10 cellular contexts compared by ENCODE assay signal in the genomic region with DNA sequence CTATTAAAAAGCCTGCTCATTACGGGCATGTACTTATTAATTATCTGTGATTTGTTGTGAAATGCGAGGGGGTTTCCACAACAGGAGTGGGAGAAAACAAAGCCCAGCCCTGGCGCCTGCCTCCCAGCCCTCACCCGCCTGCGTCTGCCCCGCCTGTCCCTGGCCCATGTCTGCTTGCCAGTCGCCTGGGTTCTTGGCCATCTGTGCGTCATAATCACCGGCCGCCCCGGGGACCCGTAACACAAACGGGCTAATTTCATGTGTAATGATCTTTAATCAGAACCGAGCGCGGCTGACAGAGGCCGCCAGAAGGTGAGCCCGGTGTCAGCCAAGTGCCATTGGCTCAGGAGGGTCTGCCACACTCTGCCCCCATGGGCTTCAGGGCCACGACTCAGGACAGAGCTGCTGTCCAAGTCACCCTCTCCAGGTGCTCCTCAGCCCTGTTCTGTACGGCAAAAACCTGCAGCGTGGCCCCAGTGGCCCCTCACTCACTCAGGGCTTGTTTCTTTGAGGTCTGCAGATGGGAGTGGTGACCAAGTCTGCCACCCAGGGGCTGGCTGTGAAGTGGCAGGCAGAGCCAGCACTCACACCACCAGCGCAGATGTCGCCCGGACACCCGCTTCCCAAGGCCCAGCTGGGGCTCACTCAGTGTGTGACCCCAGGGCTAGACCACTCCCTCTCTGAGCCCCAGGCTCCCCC. TPM values are rescaled to one million over a fixed set of nuclear protein-coding genes. Genes with fewer than 3 reads are reported as not detected.
DNase-seq lines count a peak whose midpoint lies in the region; ATAC-seq and TF ChIP-seq lines count a peak whose summit lies in the region.
"Had no signal": no experiment of that assay in that cellular context is flagged by ENCODE, and none has a peak within 500 bp of the region (broad histone marks: within the 10 kb centered on the region; RNA-seq: fewer than 3 reads in every experiment).

No MANE protein-coding gene starts in this region.

- H3K9me3 ChIP-seq in IMR-90 (ENCODE audit: control insufficient read depth, insufficient read depth, low read length), result no peaks in the 10 kb centered on the region
- H3K9me3 ChIP-seq: heart right ventricle had no signal

- no peaks in the 10 kb centered on the region for H3K36me3 ChIP-seq in GM06990 (ENCODE audit: control insufficient read depth, insufficient read depth, low read length)
- H3K36me3 ChIP-seq in IMR-90 (ENCODE audit: control insufficient read depth, insufficient read depth, low read length), result no peaks in the 10 kb centered on the region
- H3K36me3 ChIP-seq: heart right ventricle had no signal

- TF ChIP-seq RAD21 in IMR-90 (IDR thresholded peaks at IDR 0.05; ENCODE audit: low read length), result peak; percentile 19; the same call in 1 of the 2 replicates

- H3K9ac ChIP-seq in IMR-90 (ENCODE audit: low read depth, low read length), result no peak overlapping the region

- H3K27me3 ChIP-seq in GM06990 (replicated peaks; ENCODE audit: control insufficient read depth, insufficient read depth, low read length) (peaks cover 7% of the 10 kb centered on the region), IMR-90 (ENCODE audit: control insufficient read depth, insufficient read depth, low read length) (peaks cover 63% of the 10 kb centered on the region)
- H3K27me3 ChIP-seq: heart right ventricle had no signal

- H4K91ac ChIP-seq in IMR-90 (ENCODE audit: insufficient read depth, low read depth, low read length), result no peak overlapping the region

- no peak overlapping the region for H4K8ac ChIP-seq in IMR-90 (ENCODE audit: low read depth in 2 of 2, low read length in 2 of 2)

- CTCF ChIA-PET in IMR-90 (lab: Yijun Ruan, JAX), result no interaction called here

- WGBS in IMR-90 (ENCODE audit: extremely low coverage in 2 of 2, insufficient read length in 1 of 2), 2 experiments, result 61% methylated on average over 21 of the region's 25 CpGs; no CpG with 5 or more reads in 1 of the 2 experiments

- no peak overlapping the region for H3K14ac ChIP-seq in IMR-90 (replicated peaks; ENCODE audit: low read depth, low read length)

- no peak overlapping the region for H2BK5ac ChIP-seq in IMR-90 (ENCODE audit: low read depth, low read length, poor library complexity, severe bottlenecking)

- no peaks in the 10 kb centered on the region for H3K9me1 ChIP-seq in IMR-90 (ENCODE audit: insufficient read depth, low read length)

- H2AK9ac ChIP-seq in IMR-90 (replicated peaks; ENCODE audit: low read depth, low read length, poor library complexity), result no peak overlapping the region

- TF ChIP-seq POLR2A in IMR-90 (IDR thresholded peaks at IDR 0.05; ENCODE audit: low read depth, low read length), result no peak

- H3K4me3 Mint-ChIP-seq in brain (peak overlapping the region in 1 of 5 experiments; percentile 19), nephron progenitor cell (no peak overlapping the region)
- H3K4me3 Mint-ChIP-seq: activated naive CD4-positive, alpha-beta T cell treated with anti-CD3 and anti-CD28 coated beads for 36 hours had no signal

- no peak overlapping the region for H3K4me2 ChIP-seq in IMR-90 (ENCODE audit: low read depth, low read length)

- no peaks in the 10 kb centered on the region for H3K36me3 Mint-ChIP-seq in brain
- no peaks in the 10 kb centered on the region for H3K36me3 Mint-ChIP-seq in nephron progenitor cell (ENCODE audit: low read depth)

- peak; percentile 58 for TF ChIP-seq CTCF in GM06990 (IDR thresholded peaks at IDR 0.05; ENCODE audit: insufficient read depth, low read length, poor library complexity, severe bottlenecking)
- 0 out of 2 replicates have a peak, but pooled peaks have one; percentile 22 for TF ChIP-seq CTCF in IMR-90 (conservative IDR thresholded peaks at IDR 0.05; ENCODE audit: low read depth, low read length)
- TF ChIP-seq CTCF in brain (conservative IDR thresholded peaks at IDR 0.05), result peak; percentile 57 to 81
- TF ChIP-seq CTCF in nephron progenitor cell (IDR thresholded peaks at IDR 0.05), result peak; percentile 58

- in situ Hi-C loops in IMR-90 (cut with MboI; ENCODE audit: low sequenced_read_pairs), result no loop called here

- peak; percentile 64 for ATAC-seq in IMR-90 (ENCODE audit: low read depth)
- no peak for ATAC-seq in HG03095 (IDR thresholded peaks at IDR 0.05; ENCODE audit: unreplicated experiment)
- ATAC-seq in GM19455 (IDR thresholded peaks at IDR 0.05; ENCODE audit: unreplicated experiment), result no peak
- ATAC-seq: heart right ventricle had no signal

- DNase-seq in GM06990 (ENCODE audit: extremely low read depth, insufficient read length) (no peak), IMR-90 (no peak), nephron progenitor cell (peak; percentile 61), mesenteric fat pad (ENCODE audit: low spot score) (no peak)
- no peak for DNase-seq in activated CD8-positive, alpha-beta memory T cell treated with anti-CD3 and anti-CD28 coated beads for 24 hours
- DNase-seq: activated naive CD4-positive, alpha-beta T cell treated with anti-CD3 and anti-CD28 coated beads for 36 hours; heart right ventricle had no signal

- no peaks in the 10 kb centered on the region for H3K4me1 ChIP-seq in IMR-90 (ENCODE audit: control insufficient read depth, insufficient read depth, low read length)

- H3K4ac ChIP-seq in IMR-90 (ENCODE audit: low read depth, low read length), result no peak overlapping the region

- no TSS peak for BruUV-seq in IMR-90 (replicated peaks; lab: Mats Ljungman, UMichigan)

- no peak overlapping the region for H4K5ac ChIP-seq in IMR-90 (ENCODE audit: low read depth, low read length)

- H2AK5ac ChIP-seq in IMR-90 (ENCODE audit: low read depth, low read length), result no peak overlapping the region

- H3K27me3 Mint-ChIP-seq in brain, result peaks cover 3% of the 10 kb centered on the region
- peaks cover 6% of the 10 kb centered on the region for H3K27me3 Mint-ChIP-seq in nephron progenitor cell (ENCODE audit: low read depth, poor library complexity)

- POLR2A ChIA-PET in IMR-90 (lab: Charles Lee; ENCODE audit: unreplicated experiment), result no interaction called here

- H3K9me3 Mint-ChIP-seq in brain (peaks cover 0 to 2% (median 0%) of the 10 kb centered on the region in 5 experiments), nephron progenitor cell (no peaks in the 10 kb centered on the region)
- H3K9me3 Mint-ChIP-seq: activated naive CD4-positive, alpha-beta T cell treated with anti-CD3 and anti-CD28 coated beads for 36 hours had no signal

- H4K20me1 ChIP-seq in IMR-90 (ENCODE audit: insufficient read depth, low read length), result no peaks in the 10 kb centered on the region

- peaks cover 86% of the 10 kb centered on the region for H3K4me1 Mint-ChIP-seq in brain
- peaks cover 17% of the 10 kb centered on the region for H3K4me1 Mint-ChIP-seq in nephron progenitor cell

- no peak overlapping the region for H3K56ac ChIP-seq in IMR-90 (ENCODE audit: extremely low read depth, insufficient read depth, low read length)

- no peak overlapping the region for H3K4me3 ChIP-seq in GM06990 (replicated peaks; ENCODE audit: low read depth, low read length)
- no peak overlapping the region for H3K4me3 ChIP-seq in IMR-90 (ENCODE audit: insufficient read depth, low read depth, low read length)
- H3K4me3 ChIP-seq: heart right ventricle had no signal

- dilution Hi-C loops in IMR-90 (cut with HindIII; ENCODE audit: low sequenced_read_pairs, unreplicated experiment), result no loop called here

- H2BK120ac ChIP-seq in IMR-90 (ENCODE audit: low read depth, low read length), result no peak overlapping the region

- no peak overlapping the region for H3K27ac ChIP-seq in IMR-90 (ENCODE audit: insufficient read depth, low read length)
- H3K27ac ChIP-seq: heart right ventricle had no signal

- H2BK20ac ChIP-seq in IMR-90 (ENCODE audit: low read depth, low read length), result no peak overlapping the region

- H3K18ac ChIP-seq in IMR-90 (ENCODE audit: low read depth, low read length), result no peak overlapping the region

- no peak overlapping the region for H3K23ac ChIP-seq in IMR-90 (ENCODE audit: low read depth, low read length)

- no peaks in the 10 kb centered on the region for H3K79me1 ChIP-seq in IMR-90 (ENCODE audit: low read depth in 1 of 2, low read length in 2 of 2)

- H3K27ac Mint-ChIP-seq in brain, result peak overlapping the region in 4 of 5 experiments; percentile 47 to 90 (median 76)
- H3K27ac Mint-ChIP-seq in nephron progenitor cell, result no peak overlapping the region
- H3K27ac Mint-ChIP-seq: activated naive CD4-positive, alpha-beta T cell treated with anti-CD3 and anti-CD28 coated beads for 36 hours had no signal

- intact Hi-C loops in IMR-90 (cut with micrococcal nuclease), result no loop called here

- no peak overlapping the region for H2BK15ac ChIP-seq in IMR-90 (ENCODE audit: low read depth, low read length)

- no peak overlapping the region for H2AFZ ChIP-seq in IMR-90 (replicated peaks; ENCODE audit: low read length, poor library complexity)

RNA-seq across cellular contexts. Expression of gene TMEM115, which starts 28.8 kb away (rescaled TPM):
- total RNA-seq in IMR-90 (2012; rRNA removed) (35.3 and 35.6 TPM in 2 replicates), mesenteric fat pad (45.6 TPM)
- polyA plus RNA-seq in IMR-90 (2012; rRNA removed) (47.3 and 54.3 TPM in 2 replicates), brain (ENCODE audit: insufficient read depth, low read depth, low replicate concordance) (28.5 TPM)
- 52.1 and 61.0 TPM in 2 replicates for polyA plus RNA-seq in IMR-90 (2012; cell fraction: cytosol; rRNA removed)
- 14.6 and 28.3 TPM in 2 replicates for polyA plus RNA-seq in IMR-90 (2012; cell fraction: nucleus; rRNA removed; ENCODE audit: low replicate concordance)

RNA-seq across cellular contexts. Expression of gene CYB561D2, which starts 37.5 kb away (rescaled TPM):
- total RNA-seq in IMR-90 (2012; rRNA removed), result 26.1 and 29.2 TPM in 2 replicates
- polyA plus RNA-seq in IMR-90 (2012; rRNA removed), result 31.7 and 41.5 TPM in 2 replicates
- polyA plus RNA-seq in IMR-90 (2012; cell fraction: cytosol; rRNA removed), result 28.2 and 48.4 TPM in 2 replicates
- polyA plus RNA-seq in IMR-90 (2012; cell fraction: nucleus; rRNA removed; ENCODE audit: low replicate concordance), result 41.4 and 73.4 TPM in 2 replicates
- polyA plus RNA-seq in brain (ENCODE audit: insufficient read depth, low read depth, low replicate concordance), result 14.4 TPM
- 18.1 TPM for total RNA-seq in mesenteric fat pad

RNA-seq across cellular contexts. Expression of gene NPRL2, which starts 37.6 kb away (rescaled TPM):
- 27.5 and 38.7 TPM in 2 replicates for total RNA-seq in IMR-90 (2012; rRNA removed)
- 38.3 and 38.5 TPM in 2 replicates for polyA plus RNA-seq in IMR-90 (2012; rRNA removed)
- 25.2 and 33.3 TPM in 2 replicates for polyA plus RNA-seq in IMR-90 (2012; cell fraction: cytosol; rRNA removed)
- polyA plus RNA-seq in IMR-90 (2012; cell fraction: nucleus; rRNA removed; ENCODE audit: low replicate concordance), result 62.9 and 100 TPM in 2 replicates
- polyA plus RNA-seq in brain (ENCODE audit: insufficient read depth, low read depth, low replicate concordance), result 26.0 TPM
- total RNA-seq in mesenteric fat pad, result 17.3 TPM

RNA-seq across cellular contexts. Expression of gene ZMYND10, which starts 42.6 kb away (rescaled TPM):
- total RNA-seq in IMR-90 (2012; rRNA removed) (0.83 and 1.1 TPM in 2 replicates), mesenteric fat pad (0.71 TPM)
- polyA plus RNA-seq in IMR-90 (2012; rRNA removed) (1.1 and 1.4 TPM in 2 replicates), brain (ENCODE audit: insufficient read depth, low read depth, low replicate concordance) (18.3 TPM)
- 1.3 and 2.1 TPM in 2 replicates for polyA plus RNA-seq in IMR-90 (2012; cell fraction: cytosol; rRNA removed)
- 2.2 and 2.7 TPM in 2 replicates for polyA plus RNA-seq in IMR-90 (2012; cell fraction: nucleus; rRNA removed; ENCODE audit: low replicate concordance)

RNA-seq across cellular contexts. Expression of gene RASSF1, which starts 47.5 kb away (rescaled TPM):
- 17.4 and 18.3 TPM in 2 replicates for total RNA-seq in IMR-90 (2012; rRNA removed)
- 53.4 and 55.6 TPM in 2 replicates for polyA plus RNA-seq in IMR-90 (2012; rRNA removed)
- 48.6 and 60.5 TPM in 2 replicates for polyA plus RNA-seq in IMR-90 (2012; cell fraction: cytosol; rRNA removed)
- 77.2 and 105 TPM in 2 replicates for polyA plus RNA-seq in IMR-90 (2012; cell fraction: nucleus; rRNA removed; ENCODE audit: low replicate concordance)
- 25.5 TPM for polyA plus RNA-seq in brain (ENCODE audit: insufficient read depth, low read depth, low replicate concordance)
- 45.3 TPM for total RNA-seq in mesenteric fat pad
